ENCODE assay signal across 9 cellular contexts in the genomic region with DNA sequence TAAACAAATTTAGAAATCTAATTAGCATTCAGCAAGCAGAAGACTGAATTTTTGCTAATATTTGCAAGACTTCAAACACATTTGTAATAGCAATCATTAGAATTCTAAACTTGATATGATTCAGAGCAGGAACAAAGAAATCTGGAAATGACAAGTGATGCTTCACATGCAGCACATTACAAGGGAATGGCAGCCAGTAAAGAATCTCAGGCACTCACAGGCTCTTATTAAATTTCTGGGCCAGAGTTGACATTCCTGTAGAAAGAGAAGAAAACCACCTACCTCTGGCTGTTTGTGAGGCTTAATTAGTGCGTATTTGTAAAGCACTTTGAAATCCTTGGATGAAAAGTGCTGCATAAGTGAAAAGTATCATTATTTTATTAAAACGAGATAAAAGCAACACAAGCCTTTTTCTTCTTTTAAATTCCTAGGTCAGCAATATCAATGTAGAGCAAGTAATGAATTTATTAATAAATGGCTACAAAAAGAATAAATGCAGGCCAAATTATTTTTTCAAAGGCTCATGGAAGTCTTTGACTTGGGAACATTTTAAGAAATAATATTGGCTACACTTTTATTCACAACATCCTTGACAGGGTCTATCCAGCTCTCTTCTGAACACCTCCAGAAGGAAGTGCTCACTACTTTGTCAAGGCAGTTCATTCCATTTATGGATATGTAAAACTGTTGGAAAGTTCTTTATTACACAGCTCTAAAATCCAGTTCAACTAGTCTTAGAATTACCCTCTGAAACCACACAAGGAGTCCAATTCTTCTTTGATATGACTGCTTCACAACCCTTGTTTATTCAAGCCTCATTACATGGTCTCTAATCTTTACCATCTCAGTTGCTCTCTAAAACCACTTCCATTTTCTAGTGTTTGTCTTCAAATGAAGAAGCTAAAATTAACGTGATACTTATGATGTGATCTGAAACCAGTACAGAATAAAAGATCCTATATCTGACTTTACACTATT. TPM values are rescaled to one million over a fixed set of nuclear protein-coding genes. Genes with fewer than 3 reads are reported as not detected.
DNase-seq lines count a peak whose midpoint lies in the region; ATAC-seq and TF ChIP-seq lines count a peak whose summit lies in the region.
"Had no signal": no experiment of that assay in that cellular context is flagged by ENCODE, and none has a peak within 500 bp of the region (broad histone marks: within the 10 kb centered on the region; RNA-seq: fewer than 3 reads in every experiment).

No MANE protein-coding gene starts in this region.

- H2BK15ac ChIP-seq in IMR-90 (ENCODE audit: low read depth, low read length) = no peak overlapping the region

- no peak overlapping the region for H3K4me2 ChIP-seq in IMR-90 (ENCODE audit: low read depth, low read length)

- no peak overlapping the region for H2BK5ac ChIP-seq in IMR-90 (ENCODE audit: low read depth, low read length, poor library complexity, severe bottlenecking)

- ATAC-seq in GM18505 (IDR thresholded peaks at IDR 0.05; ENCODE audit: unreplicated experiment) (peak; percentile 78), GM21390 (IDR thresholded peaks at IDR 0.05; ENCODE audit: unreplicated experiment) (peak; percentile 70), IMR-90 (ENCODE audit: low read depth) (no peak)

- no peak overlapping the region for H3K56ac ChIP-seq in IMR-90 (ENCODE audit: extremely low read depth, insufficient read depth, low read length)

- no peak overlapping the region for H2BK20ac ChIP-seq in IMR-90 (ENCODE audit: low read depth, low read length)

- H3K9ac ChIP-seq in IMR-90 (ENCODE audit: low read depth, low read length) = no peak overlapping the region

- H3K79me1 ChIP-seq in IMR-90 (ENCODE audit: low read depth in 1 of 2, low read length in 2 of 2) = no peaks in the 10 kb centered on the region

- no peak overlapping the region for H4K91ac ChIP-seq in IMR-90 (ENCODE audit: insufficient read depth, low read depth, low read length)

- no peaks in the 10 kb centered on the region for H3K27me3 ChIP-seq in IMR-90 (ENCODE audit: control insufficient read depth, insufficient read depth, low read length)

- no CpG with 5 or more reads among the region's 3 CpGs for WGBS in IMR-90 (ENCODE audit: extremely low coverage in 2 of 2, insufficient read length in 1 of 2), 2 experiments

- no peak overlapping the region; the same call in 1 of the 2 replicates for H3K14ac ChIP-seq in IMR-90 (replicated peaks; ENCODE audit: low read depth, low read length)

- no peaks in the 10 kb centered on the region for H3K9me1 ChIP-seq in IMR-90 (ENCODE audit: insufficient read depth, low read length)

- dilution Hi-C loops in IMR-90 (cut with HindIII; ENCODE audit: low sequenced_read_pairs, unreplicated experiment) = no loop called here

- DNase-seq in IMR-90 (no peak), islet precursor cell (peak; percentile 72), GM19238 (ENCODE audit: insufficient read length, low spot score) (no peak), NCI-H524 (lab: John Stamatoyannopoulos, UW) (no peak)
- no peak for DNase-seq in stimulated activated CD4-positive, alpha-beta T cell treated with anti-CD3 and anti-CD28 coated beads, Interleukin-2, amount 100 ng/mL, for 48 hours
- DNase-seq: SHP77 treated with DMSO at 0.1 percent for 48 hours; stimulated activated CD4-positive, alpha-beta T cell treated with anti-CD3 and anti-CD28 coated beads, Interleukin-4, amount 100 ng/mL, for 4 hours had no signal

- H3K18ac ChIP-seq in IMR-90 (ENCODE audit: low read depth, low read length) = no peak overlapping the region

- no peak overlapping the region for H3K4ac ChIP-seq in IMR-90 (ENCODE audit: low read depth, low read length)

- TF ChIP-seq CTCF in IMR-90 (conservative IDR thresholded peaks at IDR 0.05; ENCODE audit: low read depth, low read length) = no peak

- H3K27ac ChIP-seq in IMR-90 (ENCODE audit: insufficient read depth, low read length) = no peak overlapping the region

- no peak overlapping the region for H2AK5ac ChIP-seq in IMR-90 (ENCODE audit: low read depth, low read length)

- H3K23ac ChIP-seq in IMR-90 (ENCODE audit: low read depth, low read length) = no peak overlapping the region

- CTCF ChIA-PET in IMR-90 (lab: Yijun Ruan, JAX) = interaction anchor here (1.6 kb wide), 1 partner anchor 1004 kb away, joined by 3 read pairs; no protein-coding TSS in a partner anchor

- in situ Hi-C loops in IMR-90 (cut with MboI; ENCODE audit: low sequenced_read_pairs) = loop anchor here (25.0 kb wide), 2 partner anchors 737 to 837 kb away; a partner anchor contains a TSS

- intact Hi-C loops in IMR-90 (cut with micrococcal nuclease) = loop anchor here (5.0 to 10.0 kb wide), 3 partner anchors 607 to 1299 kb away; a partner anchor contains a TSS

- no peak overlapping the region for H4K8ac ChIP-seq in IMR-90 (ENCODE audit: low read depth in 2 of 2, low read length in 2 of 2)

- H4K5ac ChIP-seq in IMR-90 (ENCODE audit: low read depth, low read length) = no peak overlapping the region

- H2BK120ac ChIP-seq in IMR-90 (ENCODE audit: low read depth, low read length) = no peak overlapping the region

- H4K20me1 ChIP-seq in IMR-90 (ENCODE audit: insufficient read depth, low read length) = no peaks in the 10 kb centered on the region

- H2AFZ ChIP-seq in IMR-90 (replicated peaks; ENCODE audit: low read length, poor library complexity) = no peak overlapping the region

- no peak overlapping the region for H2AK9ac ChIP-seq in IMR-90 (replicated peaks; ENCODE audit: low read depth, low read length, poor library complexity)

- no peak overlapping the region for H3K4me3 ChIP-seq in IMR-90 (ENCODE audit: insufficient read depth, low read depth, low read length)

- POLR2A ChIA-PET in IMR-90 (lab: Charles Lee; ENCODE audit: unreplicated experiment) = no interaction called here

- no peaks in the 10 kb centered on the region for H3K4me1 ChIP-seq in IMR-90 (ENCODE audit: control insufficient read depth, insufficient read depth, low read length)

- BruUV-seq in IMR-90 (replicated peaks; lab: Mats Ljungman, UMichigan) = no TSS peak

- TF ChIP-seq POLR2A in GM18505 (IDR thresholded peaks at IDR 0.05; ENCODE audit: borderline replicate concordance, extremely low read depth, insufficient read depth, insufficient read length) (no peak), IMR-90 (IDR thresholded peaks at IDR 0.05; ENCODE audit: low read depth, low read length) (no peak)

- no peaks in the 10 kb centered on the region for H3K9me3 ChIP-seq in IMR-90 (ENCODE audit: control insufficient read depth, insufficient read depth, low read length)

- TF ChIP-seq RAD21 in IMR-90 (IDR thresholded peaks at IDR 0.05; ENCODE audit: low read length) = no peak

- H3K36me3 ChIP-seq in IMR-90 (ENCODE audit: control insufficient read depth, insufficient read depth, low read length) = 0 out of 2 replicates have a peak, but pooled peaks cover 1% of the 10 kb centered on the region

TF ChIP-seq in IMR-90, 13 proteins besides CTCF, POLR2A, EP300 and RAD21:
- TF ChIP-seq CHD1 (IDR thresholded peaks at IDR 0.05; ENCODE audit: low read depth, low read length) (no peak), MAFK (IDR thresholded peaks at IDR 0.05; ENCODE audit: low read depth, low read length) (peak; percentile 56), SMC3 (IDR thresholded peaks at IDR 0.05; ENCODE audit: low read depth, low read length) (no peak), MAZ (IDR thresholded peaks at IDR 0.05; ENCODE audit: borderline replicate concordance, low read depth, low read length) (no peak), NFE2L2 (IDR thresholded peaks at IDR 0.05; ENCODE audit: low read depth, low read length) (no peak), FOS (IDR thresholded peaks at IDR 0.05; ENCODE audit: low read depth, low read length) (no peak), RCOR1 (IDR thresholded peaks at IDR 0.05; ENCODE audit: insufficient replicate concordance, low read length) (no peak), MXI1 (IDR thresholded peaks at IDR 0.05; ENCODE audit: borderline replicate concordance, low read depth, low read length) (no peak)
- TF ChIP-seq, protein P1, sequence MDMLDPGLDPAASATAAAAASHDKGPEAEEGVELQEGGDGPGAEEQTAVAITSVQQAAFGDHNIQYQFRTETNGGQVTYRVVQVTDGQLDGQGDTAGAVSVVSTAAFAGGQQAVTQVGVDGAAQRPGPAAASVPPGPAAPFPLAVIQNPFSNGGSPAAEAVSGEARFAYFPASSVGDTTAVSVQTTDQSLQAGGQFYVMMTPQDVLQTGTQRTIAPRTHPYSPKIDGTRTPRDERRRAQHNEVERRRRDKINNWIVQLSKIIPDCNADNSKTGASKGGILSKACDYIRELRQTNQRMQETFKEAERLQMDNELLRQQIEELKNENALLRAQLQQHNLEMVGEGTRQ (IDR thresholded peaks at IDR 0.05; ENCODE audit: low read depth, low read length) = no peak
TF ChIP-seq in IMR-90: peak in this region for 1.

RNA-seq across cellular contexts. Expression of a gene that starts 32.1 kb away (rescaled TPM):
- 6.7 and 8.4 TPM in 2 replicates for total RNA-seq in IMR-90 (2012; rRNA removed)
- polyA plus RNA-seq in IMR-90 (2012; rRNA removed) = 3.2 and 3.9 TPM in 2 replicates
- polyA plus RNA-seq in IMR-90 (2012; cell fraction: cytosol; rRNA removed) = 0.73 and 0.86 TPM in 2 replicates
- 1.5 and 8.5 TPM in 2 replicates for polyA plus RNA-seq in IMR-90 (2012; cell fraction: nucleus; rRNA removed; ENCODE audit: low replicate concordance)
